In genomic region chr10:59700709-59701108, GRCh38 we compare ENCODE assay signal across 23 cellular contexts. TPM values are rescaled to one million over a fixed set of nuclear protein-coding genes. Genes with fewer than 3 reads are reported as not detected.
DNase-seq lines count a peak whose midpoint lies in the region; ATAC-seq, FAIRE-seq and TF ChIP-seq lines count a peak whose summit lies in the region.
"Had no signal": no experiment of that assay in that cellular context is flagged by ENCODE, and none has a peak within 500 bp of the region (broad histone marks: within the 10 kb centered on the region; RNA-seq: fewer than 3 reads in every experiment).

No MANE protein-coding gene starts in this region.

- POLR2A ChIA-PET in HEK293T (lab: Yijun Ruan, JAX) = interaction anchor here (1.1 to 1.4 kb wide), 2 partner anchors 8 to 11 kb away, joined by 4 to 5 read pairs; no protein-coding TSS in a partner anchor

- H3K27me3 Mint-ChIP-seq in neural crest cell (ENCODE audit: low read depth) = no peaks in the 10 kb centered on the region
- H3K27me3 Mint-ChIP-seq: progenitor cell of endocrine pancreas had no signal

- peaks cover 10% of the 10 kb centered on the region for H3K4me1 Mint-ChIP-seq in neural crest cell
- H3K4me1 Mint-ChIP-seq: activated naive CD8-positive, alpha-beta T cell treated with anti-CD3 and anti-CD28 coated beads, Interleukin-2, amount 50 U/mL, for 24 hours; nephron had no signal

- H3K4me3 Mint-ChIP-seq in neural crest cell = no peak overlapping the region
- H3K4me3 Mint-ChIP-seq: activated naive CD8-positive, alpha-beta T cell treated with anti-CD3 and anti-CD28 coated beads, Interleukin-2, amount 50 U/mL, for 24 hours; nephron; T-helper 1 cell treated with Interleukin-12 subunit alpha and Interleukin-12 subunit beta and Interleukin-4 antibody, amounts not matched to agents 30 μg/mL and 1 μg/mL, for 36 hours had no signal

- H3K36me3 Mint-ChIP-seq in neural crest cell (ENCODE audit: low read depth) = peaks cover 15% of the 10 kb centered on the region

- CTCF ChIA-PET in HEK293T (lab: Yijun Ruan, JAX) = interaction anchor here (1.1 kb wide), 1 partner anchor 78 kb away, joined by 3 read pairs; no protein-coding TSS in a partner anchor

- FAIRE-seq in RCC 7860 (lab: Jason Lieb, UNC) = no peak
- FAIRE-seq: GM12891 had no signal

- in situ Hi-C loops in astrocyte of the cerebellum (cut with HindIII; ENCODE audit: low sequenced_read_pairs) = no loop called here

- no peak overlapping the region for H3K4me3 ChIP-seq in astrocyte of the cerebellum (ENCODE audit: low read depth, low read length)

- H3K9me3 Mint-ChIP-seq in neural crest cell = no peaks in the 10 kb centered on the region
- H3K9me3 Mint-ChIP-seq: activated naive CD8-positive, alpha-beta T cell treated with anti-CD3 and anti-CD28 coated beads, Interleukin-2, amount 50 U/mL, for 24 hours; nephron; T-helper 1 cell treated with Interleukin-12 subunit alpha and Interleukin-12 subunit beta and Interleukin-4 antibody, amounts not matched to agents 30 μg/mL and 1 μg/mL, for 36 hours had no signal

- ATAC-seq in HG02798 (IDR thresholded peaks at IDR 0.05; ENCODE audit: poor library complexity, unreplicated experiment) = no peak
- ATAC-seq: activated naive CD8-positive, alpha-beta T cell treated with anti-CD3 and anti-CD28 coated beads, Interleukin-2, amount 50 U/mL, for 24 hours; left lobe of liver had no signal

- H3K27ac Mint-ChIP-seq in neural crest cell (ENCODE audit: unreplicated experiment) = peak overlapping the region; percentile 7
- H3K27ac Mint-ChIP-seq: activated naive CD8-positive, alpha-beta T cell treated with anti-CD3 and anti-CD28 coated beads, Interleukin-2, amount 50 U/mL, for 24 hours; nephron; progenitor cell of endocrine pancreas; T-helper 1 cell treated with Interleukin-12 subunit alpha and Interleukin-12 subunit beta and Interleukin-4 antibody, amounts not matched to agents 30 μg/mL and 1 μg/mL, for 36 hours had no signal

- peak; percentile 6 for TF ChIP-seq CTCF in astrocyte of the cerebellum (IDR thresholded peaks at IDR 0.05; ENCODE audit: low read depth, low read length, missing control alignments)
- no peak for TF ChIP-seq CTCF in neural crest cell (conservative IDR thresholded peaks at IDR 0.05)

- DNase-seq in ELF-1 (ENCODE audit: low read depth, low spot score) (peak; percentile 30), HEK293T (ENCODE audit: extremely low spot score) (peak; percentile 23), astrocyte of the cerebellum (ENCODE audit: low read depth) (no peak), neural crest cell (ENCODE audit: low read depth, low spot score) (no peak), DMS153 treated with DMSO at 0.1 percent for 48 hours (lab: John Stamatoyannopoulos, UW; ENCODE audit: unreplicated experiment) (no peak), RCC 7860 (ENCODE audit: low spot score) (no peak)
- DNase-seq: activated CD4-positive, alpha-beta T cell treated with anti-CD3 and anti-CD28 coated beads, Interleukin-2, amount 50 U/mL, for 1 hour; activated CD8-positive, alpha-beta memory T cell treated with anti-CD3 and anti-CD28 coated beads, Interleukin-2, amount 50 U/mL, for 48 hours; activated naive CD8-positive, alpha-beta T cell treated with anti-CD3 and anti-CD28 coated beads, Interleukin-2, amount 50 U/mL, for 24 hours; cortex of kidney; midbrain; NCI-H1417 treated with DMSO at 0.1 percent for 48 hours; NCI-H524 treated with DMSO at 0.1 percent for 48 hours; OCI-M1; SHP77 treated with DMSO at 0.1 percent for 48 hours; stimulated activated naive CD4-positive, alpha-beta T cell had no signal

TF ChIP-seq in HEK293T, 16 proteins besides CTCF, POLR2A, EP300 and RAD21:
- no peak for TF ChIP-seq HDGF (IDR thresholded peaks at IDR 0.05; ENCODE audit: borderline replicate concordance)
- no peak for TF ChIP-seq TARDBP (IDR thresholded peaks at IDR 0.05)
- no peak for TF ChIP-seq LEF1 (IDR thresholded peaks at IDR 0.05; ENCODE audit: borderline replicate concordance)
- TF ChIP-seq FOXA1 (IDR thresholded peaks at IDR 0.05) = no peak

RNA-seq across cellular contexts. Expression of gene SLC16A9, which starts 8.9 kb away (rescaled TPM):
- total RNA-seq in neural crest cell = 21.0 and 23.1 TPM in 2 replicates

RNA-seq across cellular contexts. Expression of gene MRLN, which starts 52.5 kb away (rescaled TPM):
- not detected in 2 replicates for total RNA-seq in neural crest cell
- total RNA-seq: H4, left lobe of liver, progenitor cell of endocrine pancreas had no signal

Comparison
In these comparisons a context has a peak if more than half of its experiments do, and no peak if none do; other contexts are left out.
1. DNase-seq: peak in ELF-1 (single experiment) and HEK293T (single experiment); none in astrocyte of the cerebellum (single experiment), neural crest cell (single experiment), DMS153 treated with DMSO at 0.1 percent for 48 hours (single experiment) and RCC 7860 (single experiment).